8 cellular contexts compared by ENCODE assay signal in the genomic region with DNA sequence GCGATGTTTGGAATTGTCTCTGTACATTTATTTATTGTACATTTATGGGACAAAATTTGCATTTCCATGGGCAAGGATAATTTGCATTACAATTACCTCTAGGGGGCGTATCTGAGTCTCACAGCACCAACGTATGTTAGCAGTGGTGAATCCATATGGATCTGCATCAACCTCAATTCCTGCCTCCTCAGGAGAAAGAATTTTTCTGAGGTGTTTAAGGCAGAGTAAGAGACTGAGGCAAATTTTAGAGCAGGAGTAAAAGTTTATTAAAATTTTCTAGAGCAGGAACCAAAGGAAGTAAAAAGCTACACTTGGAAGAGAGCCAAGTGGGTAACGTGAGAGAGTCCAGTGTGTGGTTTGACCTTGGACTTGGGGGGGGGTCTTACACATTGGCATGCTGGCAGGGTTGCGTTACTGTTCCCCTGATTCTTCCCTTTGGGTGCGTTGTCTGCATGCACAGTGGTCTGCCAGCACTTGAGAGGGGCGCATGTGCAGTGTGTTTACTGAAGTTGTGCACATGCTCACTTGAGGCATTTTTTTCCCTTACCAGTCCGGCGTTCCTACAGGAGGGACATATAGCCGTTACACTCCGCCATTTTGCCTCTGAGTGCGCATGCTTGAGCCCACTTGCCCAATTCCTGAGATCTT. TPM values are rescaled to one million over a fixed set of nuclear protein-coding genes. Genes with fewer than 3 reads are reported as not detected.
DNase-seq lines count a peak whose midpoint lies in the region; ATAC-seq and TF ChIP-seq lines count a peak whose summit lies in the region.

No MANE protein-coding gene starts in this region.

- no peak overlapping the region for H3K14ac ChIP-seq in neuronal stem cell (ENCODE audit: low read length)

- POLR2A ChIA-PET in Caco-2 (lab: Charles Lee) = no interaction called here

- no peak overlapping the region for H2AK5ac ChIP-seq in neuronal stem cell (ENCODE audit: low read depth, low read length)

- H3K36me3 Mint-ChIP-seq in Caco-2 (ENCODE audit: insufficient read depth, unreplicated experiment) = no peaks in the 10 kb centered on the region

- intact Hi-C loops in Caco-2 (cut with micrococcal nuclease; ENCODE audit: unreplicated experiment) (no loop called here), spleen (cut with DNase I; ENCODE audit: low total_unique reads) (no loop called here)

- peaks cover 8% of the 10 kb centered on the region for H3K9me3 Mint-ChIP-seq in Caco-2 (ENCODE audit: unreplicated experiment)

- H3K4me3 Mint-ChIP-seq in Caco-2 (ENCODE audit: unreplicated experiment) = no peak overlapping the region

- in situ Hi-C loops in KBM-7 (cut with MboI; ENCODE audit: low pct_unique_long_range_greater_than_20kb, low sequenced_read_pairs) = no loop called here

- H2BK15ac ChIP-seq in neuronal stem cell (ENCODE audit: low read length) = no peak overlapping the region

- H3K27ac Mint-ChIP-seq in Caco-2 (ENCODE audit: unreplicated experiment) = no peak overlapping the region

- H3K9ac ChIP-seq in SK-N-MC (ENCODE audit: insufficient read length) = no peak overlapping the region
- H3K9ac ChIP-seq in neuronal stem cell (ENCODE audit: low read depth, low read length, poor library complexity) = no peak overlapping the region

- no peak overlapping the region for H3K4ac ChIP-seq in neuronal stem cell (ENCODE audit: low read length)

- TF ChIP-seq EP300 in gastroesophageal sphincter (IDR thresholded peaks at IDR 0.05) = no peak

- no peaks in the 10 kb centered on the region for H3K4me1 ChIP-seq in Caco-2
- peaks cover 0 to 5% (median 0%) of the 10 kb centered on the region in 3 donors for H3K4me1 ChIP-seq in gastroesophageal sphincter
- peaks cover 0 to 21% (median 7%) of the 10 kb centered on the region in 6 donors for H3K4me1 ChIP-seq in spleen
- H3K4me1 ChIP-seq in neuronal stem cell (ENCODE audit: control insufficient read depth in 2 of 2, insufficient read depth in 1 of 2, low read depth in 1 of 2, low read length in 2 of 2) = no peaks in the 10 kb centered on the region

- H3K4me3 ChIP-seq in Caco-2 (ENCODE audit: low read depth, low read length) (no peak overlapping the region), SK-N-MC (no peak overlapping the region), gastroesophageal sphincter (no peak overlapping the region), spleen (no peak overlapping the region), neuronal stem cell (ENCODE audit: low read length in 2 of 2) (no peak overlapping the region)

- H3K4me1 Mint-ChIP-seq in Caco-2 (ENCODE audit: low read depth, unreplicated experiment) = peaks cover 6% of the 10 kb centered on the region

- H3K36me3 ChIP-seq in Caco-2 (ENCODE audit: control insufficient read depth, insufficient read depth, low read length) (no peaks in the 10 kb centered on the region), SK-N-MC (ENCODE audit: insufficient read depth, low read length) (no peaks in the 10 kb centered on the region), gastroesophageal sphincter (no peaks in the 10 kb centered on the region), spleen (no peaks in the 10 kb centered on the region), neuronal stem cell (replicated peaks in 1 of 2; ENCODE audit: control insufficient read depth in 2 of 2, insufficient read depth in 2 of 2, low read length in 2 of 2) (no peaks in the 10 kb centered on the region)

- no peak overlapping the region for H3K18ac ChIP-seq in neuronal stem cell (ENCODE audit: low read length)

- peak in 1 of 2 experiments; percentile 38 for DNase-seq in Caco-2
- peak; percentile 70 for DNase-seq in KBM-7
- DNase-seq in SK-N-MC (ENCODE audit: low read depth, low spot score) = peak; percentile 28
- no peak for DNase-seq in spleen
- DNase-seq in neuronal stem cell (ENCODE audit: low spot score) = no peak
- no peak for DNase-seq in HuH-7 (ENCODE audit: low spot score)

- H4K8ac ChIP-seq in neuronal stem cell (ENCODE audit: low read depth, low read length) = no peak overlapping the region

- H3K4me2 ChIP-seq in neuronal stem cell (ENCODE audit: insufficient read depth, low read length, poor library complexity, severe bottlenecking) = no peak overlapping the region

- no peaks in the 10 kb centered on the region for H3K9me3 ChIP-seq in Caco-2
- H3K9me3 ChIP-seq in SK-N-MC (ENCODE audit: low read depth, low read length) = no peaks in the 10 kb centered on the region
- no peaks in the 10 kb centered on the region for H3K9me3 ChIP-seq in gastroesophageal sphincter
- H3K9me3 ChIP-seq in spleen = no peaks in the 10 kb centered on the region
- H3K9me3 ChIP-seq in neuronal stem cell (replicated peaks in 1 of 2; ENCODE audit: control insufficient read depth in 2 of 2, insufficient read depth in 1 of 2, low read depth in 1 of 2, low read length in 2 of 2) = no peaks in the 10 kb centered on the region

- TF ChIP-seq CTCF in Caco-2 (IDR thresholded peaks at IDR 0.05; ENCODE audit: insufficient read depth in 1 of 2, low read depth in 1 of 2, low read length in 1 of 2, severe bottlenecking in 1 of 2, unreplicated experiment in 1 of 2) (peak; percentile 35 to 58), gastroesophageal sphincter (IDR thresholded peaks at IDR 0.05) (peak; percentile 60 to 85 (median 70)), spleen (IDR thresholded peaks at IDR 0.05 in 8 of 11, conservative IDR thresholded peaks at IDR 0.05 in 3 of 11) (peak in 8 of 11 experiments; percentile 24 to 69 (median 62))

- no peak overlapping the region for H2AFZ ChIP-seq in neuronal stem cell (ENCODE audit: low read length)

- no peak overlapping the region for H3K27ac ChIP-seq in SK-N-MC
- H3K27ac ChIP-seq in gastroesophageal sphincter = no peak overlapping the region
- no peak overlapping the region for H3K27ac ChIP-seq in spleen
- no peak overlapping the region for H3K27ac ChIP-seq in neuronal stem cell (replicated peaks; ENCODE audit: low read length)

- TF ChIP-seq POLR2A in gastroesophageal sphincter (IDR thresholded peaks at IDR 0.05) (no peak), spleen (IDR thresholded peaks at IDR 0.05) (no peak)

- no peaks in the 10 kb centered on the region for H3K27me3 ChIP-seq in Caco-2 (replicated peaks; ENCODE audit: control insufficient read depth, insufficient read depth, low read length)
- no peaks in the 10 kb centered on the region for H3K27me3 ChIP-seq in gastroesophageal sphincter
- H3K27me3 ChIP-seq in spleen (replicated peaks in 1 of 7) = no peaks in the 10 kb centered on the region
- H3K27me3 ChIP-seq in neuronal stem cell (ENCODE audit: control insufficient read depth in 3 of 3, insufficient read depth in 3 of 3, low read depth in 1 of 3, low read length in 3 of 3) = no peaks in the 10 kb centered on the region

- no peaks in the 10 kb centered on the region for H3K79me1 ChIP-seq in neuronal stem cell (ENCODE audit: low read depth, low read length)

- ATAC-seq in gastroesophageal sphincter = no peak
- ATAC-seq in HG03521 (IDR thresholded peaks at IDR 0.05; ENCODE audit: unreplicated experiment) = no peak

- CTCF ChIA-PET in Caco-2 (lab: Charles Lee) = no interaction called here

- 50 to 67% methylated on average over 12 of the region's 12 CpGs for WGBS in gastroesophageal sphincter (ENCODE audit: low coverage in 1 of 2), 2 donors
- WGBS in spleen, 5 donors = 58 to 69% (median 63%) methylated on average over 12 of the region's 12 CpGs
- WGBS in neuronal stem cell (ENCODE audit: extremely low coverage in 2 of 2, insufficient read length in 2 of 2, insufficient replicate concordance in 1 of 2), 2 donors = 100% methylated on average over 1 of the region's 12 CpGs

- no peak overlapping the region for H3K23ac ChIP-seq in neuronal stem cell (ENCODE audit: low read depth, low read length, poor library complexity)

- H2BK12ac ChIP-seq in neuronal stem cell (ENCODE audit: low read length) = no peak overlapping the region

- no peak overlapping the region for H2BK120ac ChIP-seq in neuronal stem cell (ENCODE audit: low read depth, low read length)

- no peak overlapping the region for H2BK5ac ChIP-seq in neuronal stem cell (ENCODE audit: low read length)

- H4K91ac ChIP-seq in neuronal stem cell (ENCODE audit: low read depth, low read length, poor library complexity) = no peak overlapping the region

- no peaks in the 10 kb centered on the region for H3K27me3 Mint-ChIP-seq in Caco-2 (ENCODE audit: insufficient read depth, unreplicated experiment)

- no TSS peak for BruUV-seq in Caco-2 (replicated peaks; lab: Mats Ljungman, UMichigan)

RNA-seq across cellular contexts. Expression of a gene that starts 21.0 kb away (rescaled TPM):
- total RNA-seq in Caco-2 (2022) = 70.3 and 73.2 TPM in 2 replicates
- total RNA-seq in gastroesophageal sphincter = 10 to 100 TPM; 29.7 to 40.2 (median 31.4) TPM
- total RNA-seq in spleen = 10 to 100 TPM; 46.9 to 75.2 (median 57.3) TPM
- polyA plus RNA-seq in spleen = 10 to 100 TPM; 20.4 to 32.2 (median 23.6) TPM
- polyA plus RNA-seq in neuronal stem cell (2013, experiment 1 of 2) = 29.6 TPM
- 31.0 TPM for polyA plus RNA-seq in neuronal stem cell (2013, experiment 2 of 2)

RNA-seq across cellular contexts. Expression of a gene that starts 45.3 kb away (rescaled TPM):
- total RNA-seq in Caco-2 (2022) = 99.6 and 100 TPM in 2 replicates
- 1,000 to 10,000 TPM; 2,362 to 3,466 (median 3,146) TPM for total RNA-seq in gastroesophageal sphincter
- total RNA-seq in spleen = 100 to 1,000 TPM; 165 to 432 (median 263) TPM
- polyA plus RNA-seq in spleen = 100 to 1,000 TPM; 115 to 252 (median 122) TPM
- 29.4 TPM for polyA plus RNA-seq in neuronal stem cell (2013, experiment 1 of 2)
- polyA plus RNA-seq in neuronal stem cell (2013, experiment 2 of 2) = 28.1 TPM

Comparison
In these comparisons a context has a peak if more than half of its experiments do, and no peak if none do; other contexts are left out.
1. DNase-seq: peak in KBM-7 (single experiment) and SK-N-MC (single experiment); none in spleen (single experiment), neuronal stem cell (single experiment) and HuH-7 (single experiment).
2. RNA of a gene that starts 45.3 kb away (total RNA-seq): 2,362 to 3,466 TPM in gastroesophageal sphincter; 165 to 432 TPM in spleen and 99.6 to 100 TPM in Caco-2; every median in the first group is over 4 times any median in the second.
3. Peak in every context shown above with its lines, with median percentiles within 50 percentile points of each other: CTCF ChIP-seq.